23 cellular contexts compared by ENCODE assay signal in the genomic region with DNA sequence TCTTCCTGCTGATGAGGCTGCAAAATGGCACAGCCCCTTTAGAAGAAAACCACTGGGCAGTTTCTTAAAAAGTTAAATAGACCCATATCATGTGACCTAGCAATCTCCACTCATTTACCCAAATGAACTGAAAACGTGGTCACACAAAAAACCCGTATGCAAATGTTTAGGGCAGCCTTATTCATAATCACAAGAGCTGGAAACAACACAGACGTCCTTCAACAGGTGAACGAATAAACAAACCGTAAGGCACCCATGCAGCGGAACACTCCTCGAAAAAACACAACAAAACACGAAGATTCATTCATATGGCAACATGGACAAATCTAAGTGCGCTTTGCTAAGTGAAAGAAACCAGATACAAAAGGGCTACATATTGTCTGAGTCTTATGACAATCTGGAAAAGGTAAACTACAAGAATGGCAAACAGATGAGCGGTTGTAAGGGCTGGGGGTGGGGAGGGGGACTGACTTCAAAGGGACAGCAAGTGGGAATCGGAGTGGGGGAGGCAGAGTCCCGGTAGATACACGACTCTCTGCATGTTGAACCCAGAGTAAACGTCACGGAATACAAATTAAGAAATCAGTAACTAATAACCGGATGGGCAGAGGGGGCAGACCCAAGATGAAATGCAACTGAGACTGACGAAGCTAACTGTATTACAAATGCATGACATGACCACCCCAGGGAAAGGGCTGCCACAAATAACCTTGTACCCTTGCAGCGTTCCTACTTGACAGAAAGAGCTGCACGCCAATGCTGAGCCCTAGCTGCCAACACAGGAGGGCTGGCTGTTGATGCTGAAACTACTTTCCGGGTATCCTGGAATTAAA. TPM values are rescaled to one million over a fixed set of nuclear protein-coding genes. Genes with fewer than 3 reads are reported as not detected.
A peak's percentile ranks its signal among the peaks of the same experiment; 100 is the strongest.
DNase-seq lines count a peak whose midpoint lies in the region; ATAC-seq, FAIRE-seq and TF ChIP-seq lines count a peak whose summit lies in the region.
"Had no signal": no experiment of that assay in that cellular context is flagged by ENCODE, and none has a peak within 500 bp of the region (broad histone marks: within the 10 kb centered on the region; RNA-seq: fewer than 3 reads in every experiment).

No MANE protein-coding gene starts in this region.

- H3K9me3 Mint-ChIP-seq in natural killer cell treated with Interleukin-12 subunit alpha and Interleukin-12 subunit beta and Interleukin-15 and Interleukin-18, amount 100 ng/mL, for 72 hours = no peaks in the 10 kb centered on the region
- H3K9me3 Mint-ChIP-seq in natural killer cell (no peaks in the 10 kb centered on the region), endothelial cell (ENCODE audit: unreplicated experiment) (no peaks in the 10 kb centered on the region)
- peaks cover 0 to 5% of the 10 kb centered on the region in 2 donors for H3K9me3 Mint-ChIP-seq in stimulated activated naive B cell treated with anti-CD40 and anti-IgM and Interleukin-4, amounts not matched to agents 10 μg/mL and 1 μg/mL and 100 μg/mL, for 72 hours
- H3K9me3 Mint-ChIP-seq: HFFc6 had no signal

- H3K27me3 Mint-ChIP-seq in natural killer cell treated with Interleukin-12 subunit alpha and Interleukin-12 subunit beta and Interleukin-15 and Interleukin-18, amount 100 ng/mL, for 72 hours = no peaks in the 10 kb centered on the region
- H3K27me3 Mint-ChIP-seq in natural killer cell (ENCODE audit: low read depth in 2 of 2) (no peaks in the 10 kb centered on the region), T-helper 17 cell (no peaks in the 10 kb centered on the region), endothelial cell (ENCODE audit: unreplicated experiment) (peaks cover 4% of the 10 kb centered on the region)
- no peaks in the 10 kb centered on the region for H3K27me3 Mint-ChIP-seq in stimulated activated naive B cell treated with anti-CD40 and anti-IgM and Interleukin-4, amounts not matched to agents 10 μg/mL and 1 μg/mL and 100 μg/mL, for 72 hours
- H3K27me3 Mint-ChIP-seq: IgD-negative memory B cell had no signal

- peak overlapping the region; percentile 7 for H3K4me3 Mint-ChIP-seq in natural killer cell treated with Interleukin-12 subunit alpha and Interleukin-12 subunit beta and Interleukin-15 and Interleukin-18, amount 100 ng/mL, for 72 hours
- no peak overlapping the region for H3K4me3 Mint-ChIP-seq in natural killer cell
- no peak overlapping the region for H3K4me3 Mint-ChIP-seq in T-helper 17 cell
- H3K4me3 Mint-ChIP-seq in endothelial cell (ENCODE audit: unreplicated experiment) = peak overlapping the region; percentile 35
- peak overlapping the region in 1 of 2 donors; percentile 29 for H3K4me3 Mint-ChIP-seq in stimulated activated naive B cell treated with anti-CD40 and anti-IgM and Interleukin-4, amounts not matched to agents 10 μg/mL and 1 μg/mL and 100 μg/mL, for 72 hours
- H3K4me3 Mint-ChIP-seq: HFFc6 had no signal

- no peak for DNase-seq in natural killer cell treated with Interleukin-12 subunit alpha and Interleukin-12 subunit beta and Interleukin-15 and Interleukin-18, amount 100 ng/mL, for 72 hours (ENCODE audit: low spot score)
- DNase-seq in natural killer cell = no peak
- DNase-seq in T-helper 17 cell = no peak
- no peak for DNase-seq in endothelial cell (ENCODE audit: low spot score)
- no peak for DNase-seq in stimulated activated naive B cell treated with anti-CD40 and anti-IgM and Interleukin-4, amounts not matched to agents 10 μg/mL and 1 μg/mL and 100 μg/mL, for 72 hours
- no peak for DNase-seq in RCC 7860 (ENCODE audit: low spot score)
- DNase-seq in DMS 273 treated with DMSO at 0.1 percent for 48 hours (lab: John Stamatoyannopoulos, UW) = no peak
- DNase-seq: C1 segment of cervical spinal cord, COR-L47, EL, HFFc6, Kasumi-1, MG63, NCI-H1048, NCI-H1436 treated with DMSO at 0.1 percent for 48 hours, NCI-H2029, NCI-H345, NCI-H524 treated with DMSO at 0.1 percent for 48 hours, RPMI8226 had no signal

- intact Hi-C loops in natural killer cell (cut with micrococcal nuclease) = no loop called here

- FAIRE-seq in RCC 7860 (lab: Jason Lieb, UNC) = no peak
- FAIRE-seq: HTR-8/SVneo had no signal

- H3K36me3 Mint-ChIP-seq in natural killer cell treated with Interleukin-12 subunit alpha and Interleukin-12 subunit beta and Interleukin-15 and Interleukin-18, amount 100 ng/mL, for 72 hours = no peaks in the 10 kb centered on the region
- no peaks in the 10 kb centered on the region for H3K36me3 Mint-ChIP-seq in natural killer cell
- H3K36me3 Mint-ChIP-seq in T-helper 17 cell (ENCODE audit: low read depth) = no peaks in the 10 kb centered on the region
- H3K36me3 Mint-ChIP-seq in endothelial cell (ENCODE audit: low read depth, unreplicated experiment) = peaks cover 32% of the 10 kb centered on the region
- peaks cover 31 to 54% of the 10 kb centered on the region in 2 donors for H3K36me3 Mint-ChIP-seq in stimulated activated naive B cell treated with anti-CD40 and anti-IgM and Interleukin-4, amounts not matched to agents 10 μg/mL and 1 μg/mL and 100 μg/mL, for 72 hours

- H3K27ac Mint-ChIP-seq in natural killer cell treated with Interleukin-12 subunit alpha and Interleukin-12 subunit beta and Interleukin-15 and Interleukin-18, amount 100 ng/mL, for 72 hours = peak overlapping the region; percentile 19 to 67
- peak overlapping the region in 1 of 2 donors; percentile 63 for H3K27ac Mint-ChIP-seq in natural killer cell
- peak overlapping the region; percentile 72 for H3K27ac Mint-ChIP-seq in T-helper 17 cell
- no peak overlapping the region for H3K27ac Mint-ChIP-seq in endothelial cell (ENCODE audit: unreplicated experiment)
- peak overlapping the region; percentile 78 for H3K27ac Mint-ChIP-seq in stimulated activated naive B cell treated with anti-CD40 and anti-IgM and Interleukin-4, amounts not matched to agents 10 μg/mL and 1 μg/mL and 100 μg/mL, for 72 hours
- H3K27ac Mint-ChIP-seq: HFFc6, IgD-negative memory B cell had no signal

- no peak for ATAC-seq in natural killer cell treated with Interleukin-12 subunit alpha and Interleukin-12 subunit beta and Interleukin-15 and Interleukin-18, amount 100 ng/mL, for 72 hours
- ATAC-seq in natural killer cell (no peak), T-helper 17 cell (no peak), GM19467 (IDR thresholded peaks at IDR 0.05; ENCODE audit: unreplicated experiment) (no peak)
- no peak for ATAC-seq in stimulated activated naive B cell treated with anti-CD40 and anti-IgM and Interleukin-4, amounts not matched to agents 10 μg/mL and 1 μg/mL and 100 μg/mL, for 72 hours (replicated peaks)

- H3K9me3 ChIP-seq in T-helper 17 cell (ENCODE audit: control insufficient read depth, low read length, poor library complexity, severe bottlenecking) = no peaks in the 10 kb centered on the region
- H3K9me3 ChIP-seq: MG63, SJSA1 had no signal

- H3K4me1 Mint-ChIP-seq in natural killer cell treated with Interleukin-12 subunit alpha and Interleukin-12 subunit beta and Interleukin-15 and Interleukin-18, amount 100 ng/mL, for 72 hours (ENCODE audit: low read depth in 2 of 2) = peaks cover 21 to 37% of the 10 kb centered on the region in 2 donors
- peaks cover 47 to 55% of the 10 kb centered on the region in 2 donors for H3K4me1 Mint-ChIP-seq in natural killer cell
- H3K4me1 Mint-ChIP-seq in T-helper 17 cell = peaks cover 40% of the 10 kb centered on the region
- peaks cover 20% of the 10 kb centered on the region for H3K4me1 Mint-ChIP-seq in endothelial cell (ENCODE audit: unreplicated experiment)
- H3K4me1 Mint-ChIP-seq in stimulated activated naive B cell treated with anti-CD40 and anti-IgM and Interleukin-4, amounts not matched to agents 10 μg/mL and 1 μg/mL and 100 μg/mL, for 72 hours = peaks cover 51 to 74% of the 10 kb centered on the region in 2 donors

- TF ChIP-seq CTCF in natural killer cell (IDR thresholded peaks at IDR 0.05) (no peak), endothelial cell (IDR thresholded peaks at IDR 0.05; ENCODE audit: unreplicated experiment) (no peak)

RNA-seq across cellular contexts. Expression of gene MLLT1, which starts 33.4 kb away (rescaled TPM):
- total RNA-seq in natural killer cell treated with Interleukin-12 subunit alpha and Interleukin-12 subunit beta and Interleukin-15 and Interleukin-18, amount 100 ng/mL, for 72 hours = 100 to 1,000 TPM in 1 of 2 donors, 10 to 100 TPM in 1; 44.7 to 104 TPM
- 10 to 100 TPM; 30.2 to 43.8 (median 36.6) TPM for total RNA-seq in natural killer cell
- total RNA-seq in T-helper 17 cell = 10 to 100 TPM; 27.1 to 30.3 TPM
- 59.2 TPM for total RNA-seq in endothelial cell (ENCODE audit: unreplicated experiment)

Comparison
In these comparisons a context has a peak if more than half of its experiments do, and no peak if none do; other contexts are left out.
1. H3K4me3 Mint-ChIP-seq: peak in natural killer cell treated with Interleukin-12 subunit alpha and Interleukin-12 subunit beta and Interleukin-15 and Interleukin-18, amount 100 ng/mL, for 72 hours (single experiment) and endothelial cell (single experiment); none in natural killer cell (single experiment) and T-helper 17 cell (single experiment).